ENCODE assay signal across 18 cellular contexts in genomic region chr7:114504586-114504985, GRCh38.
"Had no signal": no experiment of that assay in that cellular context is flagged by ENCODE, and none has a peak within 500 bp of the region (broad histone marks: within the 10 kb centered on the region; RNA-seq: fewer than 3 reads in every experiment).

No MANE protein-coding gene starts in this region.

- H3K27ac ChIP-seq: gastrocnemius medialis, neutrophil, psoas muscle, right lobe of liver, testis, tibial nerve, upper lobe of right lung, vagina had no signal

- DNase-seq: cortex of kidney; effector memory CD4-positive, alpha-beta T cell; gastrocnemius medialis; glutamatergic neuron; immature natural killer cell; left colon; naive thymus-derived CD8-positive, alpha-beta T cell; psoas muscle; retina; right lobe of liver; stimulated activated CD4-positive, alpha-beta T cell treated with anti-CD3 and anti-CD28 coated beads, Interleukin-4, amount 100 ng/mL, for 1 hour; stimulated activated CD8-positive, alpha-beta memory T cell treated with anti-CD3 and anti-CD28 coated beads, Interleukin-4, amount 100 ng/mL, for 48 hours; stimulated activated naive CD8-positive, alpha-beta T cell treated with anti-CD3 and anti-CD28 coated beads, Interleukin-15, amount 100 ng/mL, for 72 hours; testis; upper lobe of right lung had no signal

- H3K9me3 ChIP-seq: gastrocnemius medialis, neutrophil, psoas muscle, right lobe of liver, testis, tibial nerve, upper lobe of right lung, vagina had no signal

- H3K27me3 ChIP-seq: gastrocnemius medialis, neutrophil, right lobe of liver, testis, tibial nerve, upper lobe of right lung, vagina had no signal

- H3K36me3 ChIP-seq: gastrocnemius medialis, neutrophil, right lobe of liver, tibial nerve, upper lobe of right lung, vagina had no signal

- H3K4me1 ChIP-seq: testis, upper lobe of right lung, vagina had no signal

- H3K4me3 ChIP-seq: gastrocnemius medialis, psoas muscle, right lobe of liver, testis, tibial nerve, upper lobe of right lung, vagina had no signal
